26 cellular contexts compared by ENCODE assay signal in the genomic region with DNA sequence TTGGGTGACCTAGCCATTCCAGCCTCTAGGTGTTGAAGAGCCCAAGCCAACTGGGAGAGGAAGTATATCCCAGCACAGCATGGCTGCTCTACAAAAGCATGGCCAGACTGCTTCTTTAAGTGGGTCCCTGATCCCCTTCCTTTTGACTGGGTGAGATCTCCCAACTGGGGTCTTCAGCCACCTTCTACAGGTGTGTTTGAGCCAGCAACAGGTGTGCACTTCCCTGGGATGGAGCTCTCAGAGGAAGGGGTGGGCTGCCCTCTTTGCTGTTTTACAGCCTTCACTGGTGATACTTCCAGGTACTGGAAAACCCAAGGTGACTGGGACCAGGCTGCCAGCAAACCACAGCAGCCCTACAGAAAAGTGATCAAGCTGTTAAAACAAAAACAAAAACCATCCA.
"Had no signal": no experiment of that assay in that cellular context is flagged by ENCODE, and none has a peak within 500 bp of the region (broad histone marks: within the 10 kb centered on the region; RNA-seq: fewer than 3 reads in every experiment).

No MANE protein-coding gene starts in this region.

- H3K27ac ChIP-seq: stomach, suprapubic skin, testis, thoracic aorta, thyroid gland, tibial artery, tibial nerve, transverse colon, upper lobe of left lung, upper lobe of right lung, uterus, vagina had no signal

- DNase-seq: stimulated activated CD4-positive, alpha-beta T cell treated with anti-CD3 and anti-CD28 coated beads, Interleukin-2, amount 100 ng/mL, for 48 hours; stimulated activated CD4-positive, alpha-beta T cell treated with anti-CD3 and anti-CD28 coated beads, Interleukin-4, amount 100 ng/mL, for 1 hour; stimulated activated CD4-positive, alpha-beta T cell treated with anti-CD3 and anti-CD28 coated beads, Interleukin-4, amount 100 ng/mL, for 24 hours; stimulated activated CD4-positive, alpha-beta T cell treated with anti-CD3 and anti-CD28 coated beads, Interleukin-4, amount 100 ng/mL, for 4 hours; stimulated activated CD8-positive, alpha-beta memory T cell treated with anti-CD3 and anti-CD28 coated beads, Interleukin-4, amount 100 ng/mL, for 48 hours; stimulated activated naive B cell treated with anti-CD40 and anti-IgM and Interleukin-4, amounts not matched to agents 10 μg/mL and 1 μg/mL and 100 μg/mL, for 72 hours; stimulated activated naive CD4-positive, alpha-beta T cell; stimulated activated naive CD4-positive, alpha-beta T cell treated with Interleukin-2 at 50 U/mL for 16 hours; stimulated activated naive CD8-positive, alpha-beta T cell treated with anti-CD3 and anti-CD28 coated beads, Interleukin-15, amount 100 ng/mL, for 72 hours; stimulated activated naive CD8-positive, alpha-beta T cell treated with anti-CD3 and anti-CD28 coated beads, Interleukin-15, Interleukin-2, amounts not matched to agents 100 U/mL and 50 U/mL, for 24 hours; stomach; substantia nigra; testis; thyroid gland; tibial artery; transverse colon; trophoblast cell; upper lobe of left lung; upper lobe of right lung; uterus had no signal

- ATAC-seq: stimulated activated effector memory CD8-positive, alpha-beta T cell treated with anti-CD3 and anti-CD28 coated beads, Interleukin-12 subunit alpha, Interleukin-12 subunit beta, amount 100 ng/mL, for 72 hours; stimulated activated memory B cell treated with anti-CD40 and anti-IgM and Interleukin-4, amounts not matched to agents 10 μg/mL and 1 μg/mL and 100 μg/mL, for 72 hours; stimulated activated naive B cell treated with anti-CD40 and anti-IgM and Interleukin-4, amounts not matched to agents 10 μg/mL and 1 μg/mL and 100 μg/mL, for 72 hours; stimulated activated naive CD8-positive, alpha-beta T cell treated with anti-CD3 and anti-CD28 coated beads, Interleukin-15, amount 100 ng/mL, for 72 hours; stimulated activated naive CD8-positive, alpha-beta T cell treated with anti-CD3 and anti-CD28 coated beads, Interleukin-15, Interleukin-2, amounts not matched to agents 100 U/mL and 50 U/mL, for 24 hours; upper lobe of right lung had no signal

- H3K9me3 ChIP-seq: suprapubic skin, testis, thyroid gland, vagina had no signal

- H3K36me3 ChIP-seq: stomach, suprapubic skin, thoracic aorta, thyroid gland, tibial artery, tibial nerve, transverse colon, upper lobe of left lung, upper lobe of right lung, uterus, vagina had no signal

- H3K4me1 ChIP-seq: stomach, suprapubic skin, testis, thyroid gland, tibial artery, tibial nerve, transverse colon, upper lobe of left lung, upper lobe of right lung, uterus, vagina had no signal

- H3K4me3 ChIP-seq: stomach, suprapubic skin, testis, thoracic aorta, thyroid gland, tibial artery, tibial nerve, transverse colon, upper lobe of left lung, upper lobe of right lung, uterus, vagina had no signal
